Comparison of ENCODE assay signal across 8 cellular contexts in the genomic region with DNA sequence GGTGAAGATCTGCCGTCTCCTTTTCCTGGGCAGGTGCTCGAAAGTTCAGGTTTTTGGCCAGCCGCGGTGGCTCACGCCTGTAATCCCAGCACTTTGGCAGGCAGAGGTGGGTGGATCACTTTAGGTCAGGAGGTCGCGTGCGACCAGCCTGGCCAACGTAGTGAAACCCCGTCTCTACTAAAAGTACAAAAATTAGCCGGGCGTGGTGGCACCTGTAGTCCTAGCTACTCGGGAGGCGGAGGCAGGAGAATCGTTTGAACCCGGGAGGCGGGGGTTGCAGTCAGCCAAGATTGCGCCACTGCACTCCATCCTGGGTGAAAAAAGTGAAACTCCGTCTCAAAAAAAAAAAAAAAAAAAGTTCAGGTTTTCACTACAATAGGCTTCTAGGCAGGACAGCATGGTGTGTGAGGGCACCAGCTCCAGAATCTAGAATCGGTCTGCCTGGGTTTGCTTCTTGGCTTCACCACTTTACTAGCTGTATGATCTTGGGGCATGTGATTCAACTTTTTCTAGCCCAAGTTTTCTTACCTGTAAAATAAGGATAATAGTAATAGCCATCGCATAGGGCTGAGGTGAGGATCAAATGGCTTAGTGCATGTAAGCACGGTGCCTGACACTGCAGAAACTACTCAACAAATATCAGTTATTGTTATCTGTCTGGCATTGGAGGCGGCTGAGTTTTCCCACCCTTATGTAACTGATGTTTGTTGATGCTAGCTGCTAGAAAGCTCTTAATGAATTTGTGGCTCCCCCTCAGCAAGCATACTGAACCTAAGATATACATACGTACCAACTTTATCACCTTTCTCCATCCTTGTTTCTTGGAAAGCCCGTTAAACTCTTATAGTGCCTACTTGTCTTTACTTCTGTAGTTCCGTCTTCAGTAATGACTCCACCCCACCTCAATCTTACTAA. TPM values are rescaled to one million over a fixed set of nuclear protein-coding genes. Genes with fewer than 3 reads are reported as not detected.
DNase-seq lines count a peak whose midpoint lies in the region; ATAC-seq and TF ChIP-seq lines count a peak whose summit lies in the region.

No MANE protein-coding gene starts in this region.

- 38 to 56% (median 44%) methylated on average over 25 to 26 of the region's 26 CpGs for WGBS in stomach, 5 donors

- no peak for TF ChIP-seq POLR2A in stomach (IDR thresholded peaks at IDR 0.05)

- peaks cover 18% of the 10 kb centered on the region for H3K36me3 Mint-ChIP-seq in T-helper 1 cell treated with Interleukin-12 subunit alpha and Interleukin-12 subunit beta and Interleukin-4 antibody, amounts not matched to agents 30 μg/mL and 1 μg/mL, for 36 hours (ENCODE audit: low read depth)
- H3K36me3 Mint-ChIP-seq in activated CD8-positive, alpha-beta T cell treated with anti-CD3 and anti-CD28 coated beads for 36 hours (ENCODE audit: low read depth) = peaks cover 48% of the 10 kb centered on the region

- H3K9me3 ChIP-seq in iPS-15b (ENCODE audit: control insufficient read depth, insufficient read depth, low read length) (no peaks in the 10 kb centered on the region), stomach (no peaks in the 10 kb centered on the region)

- no peaks in the 10 kb centered on the region for H3K9me3 Mint-ChIP-seq in T-helper 1 cell treated with Interleukin-12 subunit alpha and Interleukin-12 subunit beta and Interleukin-4 antibody, amounts not matched to agents 30 μg/mL and 1 μg/mL, for 36 hours
- no peaks in the 10 kb centered on the region for H3K9me3 Mint-ChIP-seq in activated CD8-positive, alpha-beta T cell treated with anti-CD3 and anti-CD28 coated beads for 36 hours

- DNase-seq in T-helper 1 cell (no peak), stomach (no peak), NCI-H1694 treated with DMSO at 0.1 percent for 48 hours (lab: John Stamatoyannopoulos, UW) (no peak)
- DNase-seq in activated CD8-positive, alpha-beta T cell treated with anti-CD3 and anti-CD28 coated beads for 36 hours = no peak

- H3K9ac ChIP-seq in iPS-15b (ENCODE audit: low read depth, low read length) = peak overlapping the region; percentile 93

- intact Hi-C loops in activated CD8-positive, alpha-beta T cell treated with anti-CD3 and anti-CD28 coated beads for 36 hours (cut with micrococcal nuclease) = no loop called here
- intact Hi-C loops in stomach (cut with DNase I; ENCODE audit: low total_unique reads) = no loop called here

- H3K4me1 Mint-ChIP-seq in T-helper 1 cell treated with Interleukin-12 subunit alpha and Interleukin-12 subunit beta and Interleukin-4 antibody, amounts not matched to agents 30 μg/mL and 1 μg/mL, for 36 hours (ENCODE audit: low read depth) = peaks cover 50% of the 10 kb centered on the region
- H3K4me1 Mint-ChIP-seq in activated CD8-positive, alpha-beta T cell treated with anti-CD3 and anti-CD28 coated beads for 36 hours (ENCODE audit: low read depth) = peaks cover 55% of the 10 kb centered on the region

- no peak for ATAC-seq in activated CD8-positive, alpha-beta T cell treated with anti-CD3 and anti-CD28 coated beads for 36 hours
- no peak for ATAC-seq in GM21447 (IDR thresholded peaks at IDR 0.05; ENCODE audit: unreplicated experiment)
- ATAC-seq in HG03045 (IDR thresholded peaks at IDR 0.05; ENCODE audit: unreplicated experiment) = no peak

- H3K27me3 ChIP-seq in iPS-15b (ENCODE audit: control insufficient read depth, insufficient read depth, low read length) = no peaks in the 10 kb centered on the region
- no peaks in the 10 kb centered on the region for H3K27me3 ChIP-seq in stomach

- peak overlapping the region; percentile 96 for H3K4me3 Mint-ChIP-seq in T-helper 1 cell treated with Interleukin-12 subunit alpha and Interleukin-12 subunit beta and Interleukin-4 antibody, amounts not matched to agents 30 μg/mL and 1 μg/mL, for 36 hours
- peak overlapping the region; percentile 97 for H3K4me3 Mint-ChIP-seq in activated CD8-positive, alpha-beta T cell treated with anti-CD3 and anti-CD28 coated beads for 36 hours

- H3K4me3 ChIP-seq in iPS-15b (ENCODE audit: low read depth, low read length) (peak overlapping the region; percentile 75), stomach (peak overlapping the region; percentile 74 to 95 (median 90))

- no peaks in the 10 kb centered on the region for H3K36me3 ChIP-seq in iPS-15b (ENCODE audit: control insufficient read depth, insufficient read depth, low read length)
- H3K36me3 ChIP-seq in stomach = peaks cover 0 to 23% (median 17%) of the 10 kb centered on the region in 4 donors

- peaks cover 10% of the 10 kb centered on the region for H3K4me1 ChIP-seq in iPS-15b (ENCODE audit: control insufficient read depth, insufficient read depth, low read length)
- peaks cover 30 to 61% (median 51%) of the 10 kb centered on the region in 4 donors for H3K4me1 ChIP-seq in stomach

- H3K27ac Mint-ChIP-seq in T-helper 1 cell treated with Interleukin-12 subunit alpha and Interleukin-12 subunit beta and Interleukin-4 antibody, amounts not matched to agents 30 μg/mL and 1 μg/mL, for 36 hours = peak overlapping the region; percentile 95
- H3K27ac Mint-ChIP-seq in activated CD8-positive, alpha-beta T cell treated with anti-CD3 and anti-CD28 coated beads for 36 hours = peak overlapping the region; percentile 96

- peak overlapping the region; percentile 43 to 96 (median 95) for H3K27ac ChIP-seq in stomach

- TF ChIP-seq CTCF in activated CD8-positive, alpha-beta T cell treated with anti-CD3 and anti-CD28 coated beads for 36 hours (IDR thresholded peaks at IDR 0.05) = no peak
- no peak for TF ChIP-seq CTCF in stomach (IDR thresholded peaks at IDR 0.05)

- POLR2A ChIA-PET in activated CD8-positive, alpha-beta T cell treated with anti-CD3 and anti-CD28 coated beads for 36 hours (lab: Charles Lee) = interaction anchor here (1.2 to 5.9 kb wide), 6 partner anchors 12 to 353 kb away, joined by 4 to 48 read pairs (median 7); partner anchors contain the start of genes NOL11 and PITPNC1

- TF ChIP-seq EP300 in stomach (IDR thresholded peaks at IDR 0.05) = no peak

- CTCF ChIA-PET in activated CD8-positive, alpha-beta T cell treated with anti-CD3 and anti-CD28 coated beads for 36 hours (lab: Charles Lee) = interaction anchor here (0.7 to 6.6 kb wide), 4 partner anchors 12 to 325 kb away, joined by 3 to 68 read pairs (median 9); partner anchors contain the start of gene PITPNC1

- H3K27me3 Mint-ChIP-seq in T-helper 1 cell treated with Interleukin-12 subunit alpha and Interleukin-12 subunit beta and Interleukin-4 antibody, amounts not matched to agents 30 μg/mL and 1 μg/mL, for 36 hours (ENCODE audit: low read depth) = no peaks in the 10 kb centered on the region
- H3K27me3 Mint-ChIP-seq in activated CD8-positive, alpha-beta T cell treated with anti-CD3 and anti-CD28 coated beads for 36 hours = no peaks in the 10 kb centered on the region

RNA-seq across cellular contexts. Expression of gene PSMD12, which starts 1.3 kb away (rescaled TPM):
- total RNA-seq in activated CD8-positive, alpha-beta T cell treated with anti-CD3 and anti-CD28 coated beads for 36 hours = 10 to 100 TPM; 80.9 to 89.1 TPM
- total RNA-seq in stomach = 10 to 100 TPM in 4 of 5 donors, 1 to 10 TPM in 1; 4.9 to 44.6 (median 17.9) TPM
- polyA plus RNA-seq in stomach = 10 to 100 TPM; 14.6 to 19.4 (median 16.9) TPM

RNA-seq across cellular contexts. Expression of gene PITPNC1, which starts 12.0 kb away (rescaled TPM):
- total RNA-seq in activated CD8-positive, alpha-beta T cell treated with anti-CD3 and anti-CD28 coated beads for 36 hours = 10 to 100 TPM; 51.8 to 56.3 TPM
- 10 to 100 TPM in 4 of 5 donors, 1 to 10 TPM in 1; 2.3 to 25.3 (median 17.4) TPM for total RNA-seq in stomach
- 10 to 100 TPM in 2 of 3 donors, 1 to 10 TPM in 1; 9.3 to 13.6 (median 13.0) TPM for polyA plus RNA-seq in stomach
